ENCODE assay signal across 1 cellular context in the genomic region with DNA sequence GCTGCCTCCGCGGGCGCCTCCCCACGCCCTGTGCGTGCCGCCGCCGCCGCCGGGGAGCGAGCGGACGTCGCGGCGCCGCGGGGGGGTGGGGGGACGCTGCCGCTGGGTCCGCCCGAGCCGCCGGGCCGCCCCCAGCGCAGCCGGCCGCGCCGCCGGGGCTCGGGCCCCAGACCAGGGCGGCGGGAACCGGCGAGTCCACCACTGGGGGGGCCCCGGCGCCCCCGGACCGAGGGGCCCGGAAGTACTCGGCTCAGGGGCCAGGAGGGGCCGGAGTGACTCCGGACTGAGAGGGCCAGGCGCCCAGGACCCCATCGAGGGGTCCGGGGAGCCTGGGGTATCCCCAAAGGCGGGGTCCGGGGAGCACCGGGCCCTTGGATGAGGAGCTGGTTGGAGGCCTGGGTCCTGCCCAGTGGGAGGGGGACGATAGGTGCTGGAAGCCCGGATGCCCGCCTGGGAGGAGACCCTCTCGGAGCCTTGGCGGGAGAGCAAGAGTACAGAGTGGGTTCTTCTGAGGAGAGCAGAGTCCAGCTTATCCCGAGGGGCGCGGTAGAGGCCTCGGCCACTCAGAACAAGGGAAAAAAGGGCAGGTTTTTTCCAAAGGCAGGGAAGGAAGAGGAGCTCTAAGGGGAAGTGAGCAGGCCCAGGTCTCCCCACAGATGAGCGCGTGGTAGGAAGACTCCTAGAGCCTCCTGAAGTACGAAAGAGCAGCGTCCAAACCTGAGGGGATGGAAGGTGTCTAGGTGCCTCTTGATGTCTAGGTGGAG.
TF ChIP-seq lines count a peak whose summit lies in the region.

No MANE protein-coding gene starts in this region.

TF ChIP-seq in GM12878, 131 proteins besides CTCF, POLR2A, EP300 and RAD21 (continued from another document and continues in another):
- TF ChIP-seq, protein P1, sequence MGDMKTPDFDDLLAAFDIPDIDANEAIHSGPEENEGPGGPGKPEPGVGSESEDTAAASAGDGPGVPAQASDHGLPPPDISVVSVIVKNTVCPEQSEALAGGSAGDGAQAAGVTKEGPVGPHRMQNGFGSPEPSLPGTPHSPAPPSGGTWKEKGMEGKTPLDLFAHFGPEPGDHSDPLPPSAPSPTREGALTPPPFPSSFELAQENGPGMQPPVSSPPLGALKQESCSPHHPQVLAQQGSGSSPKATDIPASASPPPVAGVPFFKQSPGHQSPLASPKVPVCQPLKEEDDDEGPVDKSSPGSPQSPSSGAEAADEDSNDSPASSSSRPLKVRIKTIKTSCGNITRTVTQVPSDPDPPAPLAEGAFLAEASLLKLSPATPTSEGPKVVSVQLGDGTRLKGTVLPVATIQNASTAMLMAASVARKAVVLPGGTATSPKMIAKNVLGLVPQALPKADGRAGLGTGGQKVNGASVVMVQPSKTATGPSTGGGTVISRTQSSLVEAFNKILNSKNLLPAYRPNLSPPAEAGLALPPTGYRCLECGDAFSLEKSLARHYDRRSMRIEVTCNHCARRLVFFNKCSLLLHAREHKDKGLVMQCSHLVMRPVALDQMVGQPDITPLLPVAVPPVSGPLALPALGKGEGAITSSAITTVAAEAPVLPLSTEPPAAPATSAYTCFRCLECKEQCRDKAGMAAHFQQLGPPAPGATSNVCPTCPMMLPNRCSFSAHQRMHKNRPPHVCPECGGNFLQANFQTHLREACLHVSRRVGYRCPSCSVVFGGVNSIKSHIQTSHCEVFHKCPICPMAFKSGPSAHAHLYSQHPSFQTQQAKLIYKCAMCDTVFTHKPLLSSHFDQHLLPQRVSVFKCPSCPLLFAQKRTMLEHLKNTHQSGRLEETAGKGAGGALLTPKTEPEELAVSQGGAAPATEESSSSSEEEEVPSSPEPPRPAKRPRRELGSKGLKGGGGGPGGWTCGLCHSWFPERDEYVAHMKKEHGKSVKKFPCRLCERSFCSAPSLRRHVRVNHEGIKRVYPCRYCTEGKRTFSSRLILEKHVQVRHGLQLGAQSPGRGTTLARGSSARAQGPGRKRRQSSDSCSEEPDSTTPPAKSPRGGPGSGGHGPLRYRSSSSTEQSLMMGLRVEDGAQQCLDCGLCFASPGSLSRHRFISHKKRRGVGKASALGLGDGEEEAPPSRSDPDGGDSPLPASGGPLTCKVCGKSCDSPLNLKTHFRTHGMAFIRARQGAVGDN (IDR thresholded peaks at IDR 0.05): 0 out of 2 replicates have a peak, but pooled peaks have one; percentile 12
- TF ChIP-seq STAT3 (IDR thresholded peaks at IDR 0.05; ENCODE audit: low read depth, low read length) (no peak), EZH2 (IDR thresholded peaks at IDR 0.05; ENCODE audit: borderline replicate concordance, control insufficient read depth, low read depth, low read length) (no peak), BCL11A (IDR thresholded peaks at IDR 0.05; ENCODE audit: low read depth, low read length) (no peak), ESRRA (IDR thresholded peaks at IDR 0.05; ENCODE audit: low read length) (no peak), POLR2AphosphoS2 (IDR thresholded peaks at IDR 0.05; ENCODE audit: low read depth, low read length) (peak; percentile 8; the same call in 1 of the 2 replicates), CHD4 (IDR thresholded peaks at IDR 0.05) (no peak), IRF4 (IDR thresholded peaks at IDR 0.05; ENCODE audit: low read depth, low read length) (no peak), SPI1 (IDR thresholded peaks at IDR 0.05; ENCODE audit: borderline replicate concordance, insufficient read depth, low read depth, low read length) (peak; percentile 53; the same call in 1 of the 2 replicates), HCFC1 (IDR thresholded peaks at IDR 0.05; ENCODE audit: low read length) (peak; percentile 8; the same call in 1 of the 2 replicates), RBBP5 (conservative IDR thresholded peaks at IDR 0.05) (no peak), ASH2L (IDR thresholded peaks at IDR 0.05; ENCODE audit: borderline replicate concordance, low read depth) (no peak), POU2F2 (IDR thresholded peaks at IDR 0.05; ENCODE audit: borderline replicate concordance, low read depth, low read length) (no peak), BACH1 (IDR thresholded peaks at IDR 0.05; ENCODE audit: borderline replicate concordance) (peak; percentile 61; the same call in 1 of the 2 replicates), KLF5 (IDR thresholded peaks at IDR 0.05; ENCODE audit: partially characterized antibody) (no peak), ZNF24 (IDR thresholded peaks at IDR 0.05) (no peak), NBN (IDR thresholded peaks at IDR 0.05) (0 out of 2 replicates have a peak, but pooled peaks have one; percentile 32), ATF7 (IDR thresholded peaks at IDR 0.05; ENCODE audit: low read depth) (no peak), EGR1 (IDR thresholded peaks at IDR 0.05; ENCODE audit: borderline replicate concordance in 1 of 2, low read depth in 2 of 2, low read length in 2 of 2) (peak; percentile 70 to 77), SRF (IDR thresholded peaks at IDR 0.05; ENCODE audit: low read depth in 2 of 2, low read length in 2 of 2) (no peak), TBL1XR1 (IDR thresholded peaks at IDR 0.05; ENCODE audit: low read depth, low read length) (no peak)
- TF ChIP-seq, protein P2, sequence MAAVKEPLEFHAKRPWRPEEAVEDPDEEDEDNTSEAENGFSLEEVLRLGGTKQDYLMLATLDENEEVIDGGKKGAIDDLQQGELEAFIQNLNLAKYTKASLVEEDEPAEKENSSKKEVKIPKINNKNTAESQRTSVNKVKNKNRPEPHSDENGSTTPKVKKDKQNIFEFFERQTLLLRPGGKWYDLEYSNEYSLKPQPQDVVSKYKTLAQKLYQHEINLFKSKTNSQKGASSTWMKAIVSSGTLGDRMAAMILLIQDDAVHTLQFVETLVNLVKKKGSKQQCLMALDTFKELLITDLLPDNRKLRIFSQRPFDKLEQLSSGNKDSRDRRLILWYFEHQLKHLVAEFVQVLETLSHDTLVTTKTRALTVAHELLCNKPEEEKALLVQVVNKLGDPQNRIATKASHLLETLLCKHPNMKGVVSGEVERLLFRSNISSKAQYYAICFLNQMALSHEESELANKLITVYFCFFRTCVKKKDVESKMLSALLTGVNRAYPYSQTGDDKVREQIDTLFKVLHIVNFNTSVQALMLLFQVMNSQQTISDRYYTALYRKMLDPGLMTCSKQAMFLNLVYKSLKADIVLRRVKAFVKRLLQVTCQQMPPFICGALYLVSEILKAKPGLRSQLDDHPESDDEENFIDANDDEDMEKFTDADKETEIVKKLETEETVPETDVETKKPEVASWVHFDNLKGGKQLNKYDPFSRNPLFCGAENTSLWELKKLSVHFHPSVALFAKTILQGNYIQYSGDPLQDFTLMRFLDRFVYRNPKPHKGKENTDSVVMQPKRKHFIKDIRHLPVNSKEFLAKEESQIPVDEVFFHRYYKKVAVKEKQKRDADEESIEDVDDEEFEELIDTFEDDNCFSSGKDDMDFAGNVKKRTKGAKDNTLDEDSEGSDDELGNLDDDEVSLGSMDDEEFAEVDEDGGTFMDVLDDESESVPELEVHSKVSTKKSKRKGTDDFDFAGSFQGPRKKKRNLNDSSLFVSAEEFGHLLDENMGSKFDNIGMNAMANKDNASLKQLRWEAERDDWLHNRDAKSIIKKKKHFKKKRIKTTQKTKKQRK (IDR thresholded peaks at IDR 0.05; ENCODE audit: low read depth, low read length): no peak
- TF ChIP-seq, protein P3, sequence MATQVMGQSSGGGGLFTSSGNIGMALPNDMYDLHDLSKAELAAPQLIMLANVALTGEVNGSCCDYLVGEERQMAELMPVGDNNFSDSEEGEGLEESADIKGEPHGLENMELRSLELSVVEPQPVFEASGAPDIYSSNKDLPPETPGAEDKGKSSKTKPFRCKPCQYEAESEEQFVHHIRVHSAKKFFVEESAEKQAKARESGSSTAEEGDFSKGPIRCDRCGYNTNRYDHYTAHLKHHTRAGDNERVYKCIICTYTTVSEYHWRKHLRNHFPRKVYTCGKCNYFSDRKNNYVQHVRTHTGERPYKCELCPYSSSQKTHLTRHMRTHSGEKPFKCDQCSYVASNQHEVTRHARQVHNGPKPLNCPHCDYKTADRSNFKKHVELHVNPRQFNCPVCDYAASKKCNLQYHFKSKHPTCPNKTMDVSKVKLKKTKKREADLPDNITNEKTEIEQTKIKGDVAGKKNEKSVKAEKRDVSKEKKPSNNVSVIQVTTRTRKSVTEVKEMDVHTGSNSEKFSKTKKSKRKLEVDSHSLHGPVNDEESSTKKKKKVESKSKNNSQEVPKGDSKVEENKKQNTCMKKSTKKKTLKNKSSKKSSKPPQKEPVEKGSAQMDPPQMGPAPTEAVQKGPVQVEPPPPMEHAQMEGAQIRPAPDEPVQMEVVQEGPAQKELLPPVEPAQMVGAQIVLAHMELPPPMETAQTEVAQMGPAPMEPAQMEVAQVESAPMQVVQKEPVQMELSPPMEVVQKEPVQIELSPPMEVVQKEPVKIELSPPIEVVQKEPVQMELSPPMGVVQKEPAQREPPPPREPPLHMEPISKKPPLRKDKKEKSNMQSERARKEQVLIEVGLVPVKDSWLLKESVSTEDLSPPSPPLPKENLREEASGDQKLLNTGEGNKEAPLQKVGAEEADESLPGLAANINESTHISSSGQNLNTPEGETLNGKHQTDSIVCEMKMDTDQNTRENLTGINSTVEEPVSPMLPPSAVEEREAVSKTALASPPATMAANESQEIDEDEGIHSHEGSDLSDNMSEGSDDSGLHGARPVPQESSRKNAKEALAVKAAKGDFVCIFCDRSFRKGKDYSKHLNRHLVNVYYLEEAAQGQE (IDR thresholded peaks at IDR 0.05; ENCODE audit: low read depth, low read length): no peak
- TF ChIP-seq, protein P4, sequence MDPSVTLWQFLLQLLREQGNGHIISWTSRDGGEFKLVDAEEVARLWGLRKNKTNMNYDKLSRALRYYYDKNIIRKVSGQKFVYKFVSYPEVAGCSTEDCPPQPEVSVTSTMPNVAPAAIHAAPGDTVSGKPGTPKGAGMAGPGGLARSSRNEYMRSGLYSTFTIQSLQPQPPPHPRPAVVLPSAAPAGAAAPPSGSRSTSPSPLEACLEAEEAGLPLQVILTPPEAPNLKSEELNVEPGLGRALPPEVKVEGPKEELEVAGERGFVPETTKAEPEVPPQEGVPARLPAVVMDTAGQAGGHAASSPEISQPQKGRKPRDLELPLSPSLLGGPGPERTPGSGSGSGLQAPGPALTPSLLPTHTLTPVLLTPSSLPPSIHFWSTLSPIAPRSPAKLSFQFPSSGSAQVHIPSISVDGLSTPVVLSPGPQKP (IDR thresholded peaks at IDR 0.05; ENCODE audit: low read depth, low read length): no peak
- TF ChIP-seq, protein P5, sequence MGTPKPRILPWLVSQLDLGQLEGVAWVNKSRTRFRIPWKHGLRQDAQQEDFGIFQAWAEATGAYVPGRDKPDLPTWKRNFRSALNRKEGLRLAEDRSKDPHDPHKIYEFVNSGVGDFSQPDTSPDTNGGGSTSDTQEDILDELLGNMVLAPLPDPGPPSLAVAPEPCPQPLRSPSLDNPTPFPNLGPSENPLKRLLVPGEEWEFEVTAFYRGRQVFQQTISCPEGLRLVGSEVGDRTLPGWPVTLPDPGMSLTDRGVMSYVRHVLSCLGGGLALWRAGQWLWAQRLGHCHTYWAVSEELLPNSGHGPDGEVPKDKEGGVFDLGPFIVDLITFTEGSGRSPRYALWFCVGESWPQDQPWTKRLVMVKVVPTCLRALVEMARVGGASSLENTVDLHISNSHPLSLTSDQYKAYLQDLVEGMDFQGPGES (IDR thresholded peaks at IDR 0.05): no peak
- TF ChIP-seq, protein P6, sequence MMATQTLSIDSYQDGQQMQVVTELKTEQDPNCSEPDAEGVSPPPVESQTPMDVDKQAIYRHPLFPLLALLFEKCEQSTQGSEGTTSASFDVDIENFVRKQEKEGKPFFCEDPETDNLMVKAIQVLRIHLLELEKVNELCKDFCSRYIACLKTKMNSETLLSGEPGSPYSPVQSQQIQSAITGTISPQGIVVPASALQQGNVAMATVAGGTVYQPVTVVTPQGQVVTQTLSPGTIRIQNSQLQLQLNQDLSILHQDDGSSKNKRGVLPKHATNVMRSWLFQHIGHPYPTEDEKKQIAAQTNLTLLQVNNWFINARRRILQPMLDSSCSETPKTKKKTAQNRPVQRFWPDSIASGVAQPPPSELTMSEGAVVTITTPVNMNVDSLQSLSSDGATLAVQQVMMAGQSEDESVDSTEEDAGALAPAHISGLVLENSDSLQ (IDR thresholded peaks at IDR 0.05): no peak
- TF ChIP-seq, protein P7, sequence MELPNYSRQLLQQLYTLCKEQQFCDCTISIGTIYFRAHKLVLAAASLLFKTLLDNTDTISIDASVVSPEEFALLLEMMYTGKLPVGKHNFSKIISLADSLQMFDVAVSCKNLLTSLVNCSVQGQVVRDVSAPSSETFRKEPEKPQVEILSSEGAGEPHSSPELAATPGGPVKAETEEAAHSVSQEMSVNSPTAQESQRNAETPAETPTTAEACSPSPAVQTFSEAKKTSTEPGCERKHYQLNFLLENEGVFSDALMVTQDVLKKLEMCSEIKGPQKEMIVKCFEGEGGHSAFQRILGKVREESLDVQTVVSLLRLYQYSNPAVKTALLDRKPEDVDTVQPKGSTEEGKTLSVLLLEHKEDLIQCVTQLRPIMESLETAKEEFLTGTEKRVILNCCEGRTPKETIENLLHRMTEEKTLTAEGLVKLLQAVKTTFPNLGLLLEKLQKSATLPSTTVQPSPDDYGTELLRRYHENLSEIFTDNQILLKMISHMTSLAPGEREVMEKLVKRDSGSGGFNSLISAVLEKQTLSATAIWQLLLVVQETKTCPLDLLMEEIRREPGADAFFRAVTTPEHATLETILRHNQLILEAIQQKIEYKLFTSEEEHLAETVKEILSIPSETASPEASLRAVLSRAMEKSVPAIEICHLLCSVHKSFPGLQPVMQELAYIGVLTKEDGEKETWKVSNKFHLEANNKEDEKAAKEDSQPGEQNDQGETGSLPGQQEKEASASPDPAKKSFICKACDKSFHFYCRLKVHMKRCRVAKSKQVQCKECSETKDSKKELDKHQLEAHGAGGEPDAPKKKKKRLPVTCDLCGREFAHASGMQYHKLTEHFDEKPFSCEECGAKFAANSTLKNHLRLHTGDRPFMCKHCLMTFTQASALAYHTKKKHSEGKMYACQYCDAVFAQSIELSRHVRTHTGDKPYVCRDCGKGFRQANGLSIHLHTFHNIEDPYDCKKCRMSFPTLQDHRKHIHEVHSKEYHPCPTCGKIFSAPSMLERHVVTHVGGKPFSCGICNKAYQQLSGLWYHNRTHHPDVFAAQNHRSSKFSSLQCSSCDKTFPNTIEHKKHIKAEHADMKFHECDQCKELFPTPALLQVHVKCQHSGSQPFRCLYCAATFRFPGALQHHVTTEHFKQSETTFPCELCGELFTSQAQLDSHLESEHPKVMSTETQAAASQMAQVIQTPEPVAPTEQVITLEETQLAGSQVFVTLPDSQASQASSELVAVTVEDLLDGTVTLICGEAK (IDR thresholded peaks at IDR 0.05; ENCODE audit: borderline replicate concordance): 0 out of 2 replicates have a peak, but pooled peaks have one; percentile 13
